In the genomic region with DNA sequence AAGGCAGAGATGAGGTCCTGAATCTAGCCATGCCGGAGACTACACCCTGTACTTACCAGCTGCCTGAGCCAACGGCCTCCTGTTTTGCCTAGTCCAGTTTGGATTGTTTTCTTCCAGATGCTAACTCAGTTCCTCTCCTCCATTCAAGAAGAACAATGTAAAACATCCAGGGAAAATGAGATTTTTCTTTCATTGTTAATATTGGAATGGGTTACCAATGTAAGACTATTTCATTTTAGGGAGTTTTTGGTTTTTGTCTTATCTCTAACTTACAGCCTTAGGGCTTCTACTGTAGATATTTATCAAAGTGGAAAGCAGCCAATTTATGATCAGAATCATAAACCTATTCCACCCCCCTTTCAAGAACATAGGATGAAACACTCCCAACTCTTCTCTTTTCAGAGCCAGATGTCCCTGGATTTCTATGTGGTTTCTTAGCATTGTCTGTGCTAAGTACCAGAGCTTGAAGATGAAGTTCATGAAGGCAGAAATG, we compare ENCODE assay signal across 2 cellular contexts.
TF ChIP-seq lines count a peak whose summit lies in the region.

No MANE protein-coding gene starts in this region.

TF ChIP-seq in HEK293, 187 proteins besides CTCF, POLR2A, EP300 and RAD21:
- TF ChIP-seq ZNF335 (tag by site-specific recombination; conservative IDR thresholded peaks at IDR 0.05) (peak; percentile 43; the same call in 1 of the 2 replicates), ZNF501 (tag by site-specific recombination; IDR thresholded peaks at IDR 0.05) (no peak), ZNF510 (tag by site-specific recombination; IDR thresholded peaks at IDR 0.05; ENCODE audit: insufficient replicate concordance) (no peak), ZNF175 (tag by site-specific recombination; IDR thresholded peaks at IDR 0.05) (no peak), SP3 (tag by site-specific recombination; IDR thresholded peaks at IDR 0.05) (0 out of 2 replicates have a peak, but pooled peaks have one; percentile 17)
- TF ChIP-seq, protein P1, sequence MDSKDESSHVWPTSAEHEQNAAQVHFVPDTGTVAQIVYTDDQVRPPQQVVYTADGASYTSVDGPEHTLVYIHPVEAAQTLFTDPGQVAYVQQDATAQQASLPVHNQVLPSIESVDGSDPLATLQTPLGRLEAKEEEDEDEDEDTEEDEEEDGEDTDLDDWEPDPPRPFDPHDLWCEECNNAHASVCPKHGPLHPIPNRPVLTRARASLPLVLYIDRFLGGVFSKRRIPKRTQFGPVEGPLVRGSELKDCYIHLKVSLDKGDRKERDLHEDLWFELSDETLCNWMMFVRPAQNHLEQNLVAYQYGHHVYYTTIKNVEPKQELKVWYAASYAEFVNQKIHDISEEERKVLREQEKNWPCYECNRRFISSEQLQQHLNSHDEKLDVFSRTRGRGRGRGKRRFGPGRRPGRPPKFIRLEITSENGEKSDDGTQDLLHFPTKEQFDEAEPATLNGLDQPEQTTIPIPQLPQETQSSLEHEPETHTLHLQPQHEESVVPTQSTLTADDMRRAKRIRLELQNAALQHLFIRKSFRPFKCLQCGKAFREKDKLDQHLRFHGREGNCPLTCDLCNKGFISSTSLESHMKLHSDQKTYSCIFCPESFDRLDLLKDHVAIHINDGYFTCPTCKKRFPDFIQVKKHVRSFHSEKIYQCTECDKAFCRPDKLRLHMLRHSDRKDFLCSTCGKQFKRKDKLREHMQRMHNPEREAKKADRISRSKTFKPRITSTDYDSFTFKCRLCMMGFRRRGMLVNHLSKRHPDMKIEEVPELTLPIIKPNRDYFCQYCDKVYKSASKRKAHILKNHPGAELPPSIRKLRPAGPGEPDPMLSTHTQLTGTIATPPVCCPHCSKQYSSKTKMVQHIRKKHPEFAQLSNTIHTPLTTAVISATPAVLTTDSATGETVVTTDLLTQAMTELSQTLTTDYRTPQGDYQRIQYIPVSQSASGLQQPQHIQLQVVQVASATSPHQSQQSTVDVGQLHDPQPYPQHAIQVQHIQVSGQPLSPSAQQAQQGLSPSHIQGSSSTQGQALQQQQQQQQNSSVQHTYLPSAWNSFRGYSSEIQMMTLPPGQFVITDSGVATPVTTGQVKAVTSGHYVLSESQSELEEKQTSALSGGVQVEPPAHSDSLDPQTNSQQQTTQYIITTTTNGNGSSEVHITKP (tag by site-specific recombination; IDR thresholded peaks at IDR 0.05), result peak; percentile 80
- TF ChIP-seq, protein P2, sequence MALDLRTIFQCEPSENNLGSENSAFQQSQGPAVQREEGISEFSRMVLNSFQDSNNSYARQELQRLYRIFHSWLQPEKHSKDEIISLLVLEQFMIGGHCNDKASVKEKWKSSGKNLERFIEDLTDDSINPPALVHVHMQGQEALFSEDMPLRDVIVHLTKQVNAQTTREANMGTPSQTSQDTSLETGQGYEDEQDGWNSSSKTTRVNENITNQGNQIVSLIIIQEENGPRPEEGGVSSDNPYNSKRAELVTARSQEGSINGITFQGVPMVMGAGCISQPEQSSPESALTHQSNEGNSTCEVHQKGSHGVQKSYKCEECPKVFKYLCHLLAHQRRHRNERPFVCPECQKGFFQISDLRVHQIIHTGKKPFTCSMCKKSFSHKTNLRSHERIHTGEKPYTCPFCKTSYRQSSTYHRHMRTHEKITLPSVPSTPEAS (tag by site-specific recombination; IDR thresholded peaks at IDR 0.05), result no peak
TF ChIP-seq in HEK293: peak in this region for 3.

TF ChIP-seq in H1, 55 proteins besides CTCF, POLR2A, EP300 and RAD21:
- TF ChIP-seq EZH2 (IDR thresholded peaks at IDR 0.05; ENCODE audit: low read depth, low read length, severe bottlenecking), result no peak
- TF ChIP-seq KDM5A (IDR thresholded peaks at IDR 0.05; ENCODE audit: low read length), result no peak
- TF ChIP-seq, protein P3, sequence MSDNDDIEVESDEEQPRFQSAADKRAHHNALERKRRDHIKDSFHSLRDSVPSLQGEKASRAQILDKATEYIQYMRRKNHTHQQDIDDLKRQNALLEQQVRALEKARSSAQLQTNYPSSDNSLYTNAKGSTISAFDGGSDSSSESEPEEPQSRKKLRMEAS (IDR thresholded peaks at IDR 0.05), result no peak
- no peak for TF ChIP-seq SP2 (IDR thresholded peaks at IDR 0.05; ENCODE audit: low read length)
- TF ChIP-seq, protein P4, sequence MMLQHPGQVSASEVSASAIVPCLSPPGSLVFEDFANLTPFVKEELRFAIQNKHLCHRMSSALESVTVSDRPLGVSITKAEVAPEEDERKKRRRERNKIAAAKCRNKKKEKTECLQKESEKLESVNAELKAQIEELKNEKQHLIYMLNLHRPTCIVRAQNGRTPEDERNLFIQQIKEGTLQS (IDR thresholded peaks at IDR 0.05; ENCODE audit: insufficient read depth, low read depth, low read length), result no peak
- no peak for TF ChIP-seq CTBP2 (IDR thresholded peaks at IDR 0.05; ENCODE audit: borderline replicate concordance, insufficient read depth, insufficient read length, low read length)
- TF ChIP-seq, protein P5, sequence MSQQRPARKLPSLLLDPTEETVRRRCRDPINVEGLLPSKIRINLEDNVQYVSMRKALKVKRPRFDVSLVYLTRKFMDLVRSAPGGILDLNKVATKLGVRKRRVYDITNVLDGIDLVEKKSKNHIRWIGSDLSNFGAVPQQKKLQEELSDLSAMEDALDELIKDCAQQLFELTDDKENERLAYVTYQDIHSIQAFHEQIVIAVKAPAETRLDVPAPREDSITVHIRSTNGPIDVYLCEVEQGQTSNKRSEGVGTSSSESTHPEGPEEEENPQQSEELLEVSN (IDR thresholded peaks at IDR 0.05), result no peak
- no peak for TF ChIP-seq RNF2 (IDR thresholded peaks at IDR 0.05; ENCODE audit: borderline replicate concordance, low read depth, low read length, missing control alignments, poor library complexity, severe bottlenecking)
- TF ChIP-seq CHD2 (IDR thresholded peaks at IDR 0.05; ENCODE audit: low read length), result no peak
- no peak for TF ChIP-seq JUN (IDR thresholded peaks at IDR 0.05; ENCODE audit: low read depth, low read length)
TF ChIP-seq in H1: peak in this region for 0.
